18 cellular contexts compared by ENCODE assay signal in the genomic region with DNA sequence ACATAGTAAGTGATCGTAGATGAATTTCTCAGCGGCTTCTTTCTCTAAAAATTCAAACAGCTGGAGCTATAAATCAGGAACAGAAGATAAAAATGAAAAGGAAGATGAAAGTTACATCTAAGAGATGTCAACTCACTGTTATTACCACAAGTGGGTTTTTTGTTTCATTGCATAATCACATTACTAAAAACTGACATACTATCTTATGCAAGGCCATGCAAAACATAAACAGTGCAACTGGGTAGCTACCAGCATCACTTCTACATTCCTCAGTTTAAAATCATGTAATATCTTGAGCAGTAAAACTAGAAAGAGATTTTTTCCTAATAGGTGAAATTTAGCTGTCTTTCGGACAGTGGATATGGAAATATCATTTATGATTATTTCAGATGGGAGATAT. TPM values are rescaled to one million over a fixed set of nuclear protein-coding genes. Genes with fewer than 3 reads are reported as not detected.
A peak's percentile ranks its signal among the peaks of the same experiment; 100 is the strongest.
DNase-seq lines count a peak whose midpoint lies in the region; ATAC-seq and TF ChIP-seq lines count a peak whose summit lies in the region.
"Had no signal": no experiment of that assay in that cellular context is flagged by ENCODE, and none has a peak within 500 bp of the region (broad histone marks: within the 10 kb centered on the region; RNA-seq: fewer than 3 reads in every experiment).

No MANE protein-coding gene starts in this region.

- peaks cover 8% of the 10 kb centered on the region for H3K27me3 Mint-ChIP-seq in activated CD8-positive, alpha-beta T cell treated with anti-CD3 and anti-CD28 coated beads, Interleukin-2, amount 10 ng/mL, durations not matched to agents 7 days and 5 days (ENCODE audit: low read depth)

- H3K4me1 ChIP-seq in neutrophil (ENCODE audit: control insufficient read depth in 1 of 2, insufficient read depth in 1 of 2, low read depth in 1 of 2, low read length in 1 of 2) (peaks cover 68 to 81% of the 10 kb centered on the region in 2 experiments), testis (no peaks in the 10 kb centered on the region)
- H3K4me1 ChIP-seq: right lobe of liver, stomach had no signal

- peak overlapping the region; percentile 89 for H3K27ac ChIP-seq in neutrophil
- no peak overlapping the region for H3K27ac ChIP-seq in testis
- H3K27ac ChIP-seq: coronary artery had no signal

- no peak for ATAC-seq in activated CD8-positive, alpha-beta T cell treated with anti-CD3 and anti-CD28 coated beads, Interleukin-2, amount 10 ng/mL, durations not matched to agents 7 days and 5 days
- no peak for ATAC-seq in GM18517 (IDR thresholded peaks at IDR 0.05; ENCODE audit: unreplicated experiment)
- ATAC-seq: right lobe of liver had no signal

- H3K27me3 ChIP-seq in neutrophil (no peaks in the 10 kb centered on the region), testis (no peaks in the 10 kb centered on the region)
- H3K27me3 ChIP-seq: right lobe of liver, stomach had no signal

- CTCF ChIA-PET in activated CD8-positive, alpha-beta T cell treated with anti-CD3 and anti-CD28 coated beads, Interleukin-2, amount 10 ng/mL, durations not matched to agents 7 days and 5 days (lab: Charles Lee): interaction anchor here (0.7 kb wide), 1 partner anchor 10 kb away, joined by 3 read pairs; no protein-coding TSS in a partner anchor

- H3K36me3 Mint-ChIP-seq in activated CD8-positive, alpha-beta T cell treated with anti-CD3 and anti-CD28 coated beads, Interleukin-2, amount 10 ng/mL, durations not matched to agents 7 days and 5 days (ENCODE audit: low read depth): no peaks in the 10 kb centered on the region
- H3K36me3 Mint-ChIP-seq: activated naive CD4-positive, alpha-beta T cell treated with anti-CD3 and anti-CD28 coated beads, Interleukin-2, amount 10 ng/mL, durations not matched to agents 7 days and 5 days had no signal

- no peaks in the 10 kb centered on the region for H3K9me3 Mint-ChIP-seq in activated CD8-positive, alpha-beta T cell treated with anti-CD3 and anti-CD28 coated beads, Interleukin-2, amount 10 ng/mL, durations not matched to agents 7 days and 5 days (ENCODE audit: insufficient read depth)
- H3K9me3 Mint-ChIP-seq: activated naive CD4-positive, alpha-beta T cell treated with anti-CD3 and anti-CD28 coated beads, Interleukin-2, amount 10 ng/mL, durations not matched to agents 7 days and 5 days had no signal

- POLR2A ChIA-PET in activated CD8-positive, alpha-beta T cell treated with anti-CD3 and anti-CD28 coated beads, Interleukin-2, amount 10 ng/mL, durations not matched to agents 7 days and 5 days (lab: Charles Lee): no interaction called here

- TF ChIP-seq CTCF in neutrophil (IDR thresholded peaks at IDR 0.05) (no peak), testis (IDR thresholded peaks at IDR 0.05) (no peak)

- 66 to 78% methylated on average over 3 of the region's 3 CpGs for WGBS in testis, 2 donors

- DNase-seq in GM03348 (ENCODE audit: low spot score) (peak; percentile 28), NOMO-1 treated with DMSO at 0.1 percent for 48 hours (lab: John Stamatoyannopoulos, UW; ENCODE audit: unreplicated experiment) (peak; percentile 95), dedifferentiated amniotic fluid mesenchymal stem cell (ENCODE audit: extremely low spot score) (peak; percentile 76), testis (no peak), dermis blood vessel endothelial cell (no peak)
- DNase-seq in activated CD8-positive, alpha-beta T cell treated with anti-CD3 and anti-CD28 coated beads, Interleukin-2, amount 10 ng/mL, durations not matched to agents 7 days and 5 days: no peak
- DNase-seq: activated CD4-positive, alpha-beta T cell treated with anti-CD3 and anti-CD28 coated beads, Interleukin-2, amount 50 U/mL, for 48 hours; activated naive CD4-positive, alpha-beta T cell treated with anti-CD3 and anti-CD28 coated beads, Interleukin-2, amount 10 ng/mL, durations not matched to agents 7 days and 5 days; Calu3; glutamatergic neuron; NCI-H1436; right lobe of liver; stomach had no signal

- peak overlapping the region; percentile 51 to 54 for H3K4me3 ChIP-seq in neutrophil (ENCODE audit: low read depth in 1 of 2, low read length in 1 of 2)
- no peak overlapping the region for H3K4me3 ChIP-seq in testis
- H3K4me3 ChIP-seq: coronary artery, right lobe of liver, stomach had no signal

- H3K36me3 ChIP-seq in neutrophil (no peaks in the 10 kb centered on the region), testis (ENCODE audit: low read depth, missing control alignments) (no peaks in the 10 kb centered on the region)
- H3K36me3 ChIP-seq: right lobe of liver, stomach had no signal

- TF ChIP-seq POLR2A in testis (IDR thresholded peaks at IDR 0.05): no peak

- H3K9me3 ChIP-seq in neutrophil (no peaks in the 10 kb centered on the region), testis (no peaks in the 10 kb centered on the region)
- H3K9me3 ChIP-seq: right lobe of liver had no signal

- no peak overlapping the region for H3K27ac Mint-ChIP-seq in activated CD8-positive, alpha-beta T cell treated with anti-CD3 and anti-CD28 coated beads, Interleukin-2, amount 10 ng/mL, durations not matched to agents 7 days and 5 days
- H3K27ac Mint-ChIP-seq: activated naive CD4-positive, alpha-beta T cell treated with anti-CD3 and anti-CD28 coated beads, Interleukin-2, amount 10 ng/mL, durations not matched to agents 7 days and 5 days had no signal

- intact Hi-C loops in testis (cut with DNase I; ENCODE audit: low total_unique reads): no loop called here

- no peak overlapping the region for H3K4me3 Mint-ChIP-seq in activated CD8-positive, alpha-beta T cell treated with anti-CD3 and anti-CD28 coated beads, Interleukin-2, amount 10 ng/mL, durations not matched to agents 7 days and 5 days
- H3K4me3 Mint-ChIP-seq: activated naive CD4-positive, alpha-beta T cell treated with anti-CD3 and anti-CD28 coated beads, Interleukin-2, amount 10 ng/mL, durations not matched to agents 7 days and 5 days had no signal

- H3K4me1 Mint-ChIP-seq in activated CD8-positive, alpha-beta T cell treated with anti-CD3 and anti-CD28 coated beads, Interleukin-2, amount 10 ng/mL, durations not matched to agents 7 days and 5 days (ENCODE audit: low read depth): no peaks in the 10 kb centered on the region
- H3K4me1 Mint-ChIP-seq: activated naive CD4-positive, alpha-beta T cell treated with anti-CD3 and anti-CD28 coated beads, Interleukin-2, amount 10 ng/mL, durations not matched to agents 7 days and 5 days had no signal

RNA-seq across cellular contexts. Expression of gene MINDY4B, which starts 14.9 kb away (rescaled TPM):
- not detected for total RNA-seq in activated CD8-positive, alpha-beta T cell treated with anti-CD3 and anti-CD28 coated beads, Interleukin-2, amount 10 ng/mL, durations not matched to agents 7 days and 5 days
- total RNA-seq in testis (not detected), dermis blood vessel endothelial cell (not detected in 2 replicates)
- polyA plus RNA-seq in testis (ENCODE audit: insufficient read depth, low read depth, low replicate concordance): not detected
- total RNA-seq: Calu3, liver, osteocyte, right lobe of liver, stomach had no signal
- polyA plus RNA-seq: liver, stomach had no signal

Comparison
In these comparisons a context has a peak if more than half of its experiments do, and no peak if none do; other contexts are left out.
1. DNase-seq: peak in GM03348 (single experiment), NOMO-1 treated with DMSO at 0.1 percent for 48 hours (single experiment) and dedifferentiated amniotic fluid mesenchymal stem cell (single experiment); none in activated CD8-positive, alpha-beta T cell treated with anti-CD3 and anti-CD28 coated beads, Interleukin-2, amount 10 ng/mL, durations not matched to agents 7 days and 5 days (single experiment), testis (single experiment) and dermis blood vessel endothelial cell (single experiment).
2. H3K4me3 ChIP-seq: peak in neutrophil (2 of 2); none in testis (0 of 2).